Comparison of ENCODE assay signal across 1 cellular context in genomic region chr17:78861229-78861628, GRCh38.
TF ChIP-seq lines count a peak whose summit lies in the region.

No MANE protein-coding gene starts in this region.

TF ChIP-seq in endothelial cell of umbilical vein, 7 proteins besides CTCF, POLR2A, EP300 and RAD21:
- TF ChIP-seq EZH2 (IDR thresholded peaks at IDR 0.05; ENCODE audit: borderline replicate concordance, low read depth, low read length, severe bottlenecking) (no peak), FOS (IDR thresholded peaks at IDR 0.05; ENCODE audit: borderline replicate concordance, insufficient read depth, low read length) (no peak), JUN (IDR thresholded peaks at IDR 0.05; ENCODE audit: borderline replicate concordance, insufficient read depth, insufficient read length, low read depth) (no peak), POLR2AphosphoS5 (IDR thresholded peaks at IDR 0.05; ENCODE audit: insufficient read depth, low read depth, low read length) (no peak), GATA2 (IDR thresholded peaks at IDR 0.05; ENCODE audit: insufficient read depth, insufficient read length, low read depth, low read length) (no peak), MAX (IDR thresholded peaks at IDR 0.05; ENCODE audit: insufficient read depth, insufficient read length) (no peak), MYC (IDR thresholded peaks at IDR 0.05; ENCODE audit: low read depth, low read length) (no peak)
TF ChIP-seq in endothelial cell of umbilical vein: peak in this region for 0.
